In genomic region chr20:33328157-33328556, GRCh38 we compare ENCODE assay signal across 28 cellular contexts. TPM values are rescaled to one million over a fixed set of nuclear protein-coding genes. Genes with fewer than 3 reads are reported as not detected.
"Had no signal": no experiment of that assay in that cellular context is flagged by ENCODE, and none has a peak within 500 bp of the region (broad histone marks: within the 10 kb centered on the region; RNA-seq: fewer than 3 reads in every experiment).

No MANE protein-coding gene starts in this region.

- H3K4me1 Mint-ChIP-seq: nephron; stimulated activated effector memory CD8-positive, alpha-beta T cell treated with anti-CD3 and anti-CD28 coated beads, Interleukin-12 subunit alpha, Interleukin-12 subunit beta, amount 100 ng/mL, for 72 hours had no signal

- H3K9me3 ChIP-seq: esophagus muscularis mucosa, gastroesophageal sphincter, heart left ventricle, left lung, prostate gland, right atrium auricular region, thoracic aorta, tibial nerve, upper lobe of left lung had no signal

- H3K27ac ChIP-seq: coronary artery, esophagus muscularis mucosa, foreskin keratinocyte, gastroesophageal sphincter, heart left ventricle, hepatocyte, left lung, neural progenitor cell, prostate gland, right atrium auricular region, thoracic aorta, tibial nerve, upper lobe of left lung had no signal

- ATAC-seq: foreskin keratinocyte; gastroesophageal sphincter; heart left ventricle; left cardiac atrium; left lung; naive thymus-derived CD4-positive, alpha-beta T cell; sciatic nerve; stimulated activated effector memory CD8-positive, alpha-beta T cell treated with anti-CD3 and anti-CD28 coated beads, Interleukin-12 subunit alpha, Interleukin-12 subunit beta, amount 100 ng/mL, for 72 hours; stimulated activated naive CD8-positive, alpha-beta T cell treated with anti-CD3 and anti-CD28 coated beads, Interleukin-15, Interleukin-2, amounts not matched to agents 100 U/mL and 50 U/mL, for 24 hours had no signal

- DNase-seq: dermis blood vessel endothelial cell; effector memory CD4-positive, alpha-beta T cell; foreskin keratinocyte; heart left ventricle; left cardiac atrium; left lung; mesendoderm; midbrain; naive thymus-derived CD4-positive, alpha-beta T cell; stimulated activated CD4-positive, alpha-beta T cell treated with anti-CD3 and anti-CD28 coated beads, Interleukin-2, amount 100 ng/mL, for 24 hours; stimulated activated CD4-positive, alpha-beta T cell treated with anti-CD3 and anti-CD28 coated beads, Interleukin-4, amount 100 ng/mL, for 24 hours; stimulated activated naive CD8-positive, alpha-beta T cell treated with anti-CD3 and anti-CD28 coated beads, Interleukin-15, Interleukin-2, amounts not matched to agents 100 U/mL and 50 U/mL, for 24 hours; substantia nigra; upper lobe of left lung had no signal

- H3K36me3 ChIP-seq: esophagus muscularis mucosa, gastroesophageal sphincter, heart left ventricle, left lung, neural progenitor cell, prostate gland, right atrium auricular region, thoracic aorta, tibial nerve, upper lobe of left lung had no signal

- H3K4me1 ChIP-seq: esophagus muscularis mucosa, foreskin keratinocyte, gastroesophageal sphincter, heart left ventricle, left lung, prostate gland, right atrium auricular region, tibial nerve, upper lobe of left lung had no signal

- H3K4me3 Mint-ChIP-seq: naive thymus-derived CD4-positive, alpha-beta T cell; nephron; neural progenitor cell; stimulated activated effector memory CD8-positive, alpha-beta T cell treated with anti-CD3 and anti-CD28 coated beads, Interleukin-12 subunit alpha, Interleukin-12 subunit beta, amount 100 ng/mL, for 72 hours had no signal

- H3K27ac Mint-ChIP-seq: nephron; neural progenitor cell; stimulated activated effector memory CD8-positive, alpha-beta T cell treated with anti-CD3 and anti-CD28 coated beads, Interleukin-12 subunit alpha, Interleukin-12 subunit beta, amount 100 ng/mL, for 72 hours had no signal

- H3K36me3 Mint-ChIP-seq: naive thymus-derived CD4-positive, alpha-beta T cell; neural progenitor cell; stimulated activated effector memory CD8-positive, alpha-beta T cell treated with anti-CD3 and anti-CD28 coated beads, Interleukin-12 subunit alpha, Interleukin-12 subunit beta, amount 100 ng/mL, for 72 hours had no signal

- H3K4me3 ChIP-seq: coronary artery, esophagus muscularis mucosa, gastroesophageal sphincter, heart left ventricle, hepatocyte, left lung, neural progenitor cell, prostate gland, right atrium auricular region, thoracic aorta, tibial nerve, upper lobe of left lung had no signal

- H3K9me3 Mint-ChIP-seq: naive thymus-derived CD4-positive, alpha-beta T cell; nephron; neural progenitor cell; stimulated activated effector memory CD8-positive, alpha-beta T cell treated with anti-CD3 and anti-CD28 coated beads, Interleukin-12 subunit alpha, Interleukin-12 subunit beta, amount 100 ng/mL, for 72 hours had no signal

RNA-seq across cellular contexts. Expression of gene BPIFB1, which starts 45.1 kb away (rescaled TPM):
- polyA plus RNA-seq: endothelial cell of umbilical vein; fibroblast of lung; foreskin keratinocyte; naive thymus-derived CD4-positive, alpha-beta T cell had no signal
